In the genomic region with DNA sequence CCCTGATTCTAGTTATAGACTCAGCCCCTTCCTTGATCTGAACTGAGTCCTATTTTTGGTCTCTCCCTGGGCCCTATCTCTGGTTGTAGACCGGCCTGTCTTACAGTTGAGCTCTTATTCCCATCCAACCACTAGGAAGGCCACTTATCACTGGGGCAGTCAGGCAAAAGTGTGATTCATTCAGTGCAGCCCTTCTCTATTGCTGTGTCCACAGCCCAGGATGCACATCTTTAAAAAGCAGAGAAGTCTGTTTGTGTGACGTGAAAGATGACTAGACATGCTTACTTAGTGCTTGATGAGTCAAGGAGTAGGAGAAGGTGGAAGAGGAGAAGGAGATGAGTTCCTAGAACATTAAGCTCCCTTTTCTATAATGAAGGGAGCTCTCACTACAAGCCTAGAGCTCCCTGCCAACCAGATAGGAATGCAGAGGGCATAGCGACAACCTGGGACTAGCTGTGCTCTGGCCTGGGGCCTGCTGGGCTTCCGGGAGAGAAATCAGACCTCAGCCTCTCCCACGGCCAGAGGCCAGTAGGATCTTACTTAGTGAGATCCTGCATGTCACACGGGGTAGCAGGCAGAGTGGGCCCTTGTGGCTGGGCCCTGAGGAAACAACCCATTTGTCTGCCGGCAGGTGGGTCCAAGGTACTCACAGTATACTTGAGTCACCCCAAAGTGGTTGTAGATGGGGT, we compare ENCODE assay signal across 18 cellular contexts. TPM values are rescaled to one million over a fixed set of nuclear protein-coding genes. Genes with fewer than 3 reads are reported as not detected.
A peak's percentile ranks its signal among the peaks of the same experiment; 100 is the strongest.
DNase-seq lines count a peak whose midpoint lies in the region; ATAC-seq, FAIRE-seq and TF ChIP-seq lines count a peak whose summit lies in the region.
"Had no signal": no experiment of that assay in that cellular context is flagged by ENCODE, and none has a peak within 500 bp of the region (broad histone marks: within the 10 kb centered on the region; RNA-seq: fewer than 3 reads in every experiment).

No MANE protein-coding gene starts in this region.

- CTCF ChIA-PET in H1 (lab: Charles Lee; ENCODE audit: partially characterized antibody): interaction anchor here (0.8 to 6.0 kb wide), 11 partner anchors 10 to 419 kb away, joined by 3 to 29 read pairs (median 6); no protein-coding TSS in a partner anchor
- CTCF ChIA-PET in activated CD4-positive, alpha-beta T cell treated with anti-CD3 and anti-CD28 coated beads, Interleukin-2, amount 10 ng/mL, durations not matched to agents 7 days and 5 days (lab: Charles Lee): interaction anchor here (0.6 to 0.8 kb wide), 2 partner anchors 16 to 91 kb away, joined by 3 read pairs; no protein-coding TSS in a partner anchor

- H3K36me3 ChIP-seq in H1 (ENCODE audit: control insufficient read depth in 2 of 4, insufficient read depth in 4 of 4, low read length in 3 of 4): no peaks in the 10 kb centered on the region
- H3K36me3 ChIP-seq: esophagus muscularis mucosa, upper lobe of right lung had no signal

- no peak for FAIRE-seq in H1 (lab: Jason Lieb, UNC)

- no peak overlapping the region for H3K4me3 Mint-ChIP-seq in activated CD4-positive, alpha-beta T cell treated with anti-CD3 and anti-CD28 coated beads, Interleukin-2, amount 10 ng/mL, durations not matched to agents 7 days and 5 days
- H3K4me3 Mint-ChIP-seq: activated CD8-positive, alpha-beta memory T cell treated with anti-CD3 and anti-CD28 coated beads, Interleukin-2, amount 10 ng/mL, durations not matched to agents 7 days and 5 days had no signal

- no peak overlapping the region for H3K27ac ChIP-seq in H1 (ENCODE audit: low read depth, low read length)
- H3K27ac ChIP-seq: C4-2B, coronary artery, esophagus muscularis mucosa, SK-N-MC, upper lobe of right lung, VCaP had no signal

- no peak overlapping the region for H3K14ac ChIP-seq in H1 (ENCODE audit: insufficient read length)

- H3K4me1 ChIP-seq in H1 (replicated peaks in 1 of 4; ENCODE audit: control insufficient read depth in 3 of 4, insufficient read depth in 4 of 4, low read length in 3 of 4): no peaks in the 10 kb centered on the region; a peak in 1 of 7 replicates
- H3K4me1 ChIP-seq: upper lobe of right lung had no signal

- no peak overlapping the region for H4K5ac ChIP-seq in H1 (ENCODE audit: insufficient read length, low read depth, low read length)

- no peaks in the 10 kb centered on the region for H3K4me1 Mint-ChIP-seq in activated CD4-positive, alpha-beta T cell treated with anti-CD3 and anti-CD28 coated beads, Interleukin-2, amount 10 ng/mL, durations not matched to agents 7 days and 5 days
- H3K4me1 Mint-ChIP-seq: activated CD8-positive, alpha-beta memory T cell treated with anti-CD3 and anti-CD28 coated beads, Interleukin-2, amount 10 ng/mL, durations not matched to agents 7 days and 5 days had no signal

- ATAC-seq in HG02610 (IDR thresholded peaks at IDR 0.05; ENCODE audit: unreplicated experiment) (no peak), GM19463 (IDR thresholded peaks at IDR 0.05; ENCODE audit: unreplicated experiment) (no peak)
- ATAC-seq: activated CD8-positive, alpha-beta memory T cell treated with anti-CD3 and anti-CD28 coated beads, Interleukin-2, amount 10 ng/mL, durations not matched to agents 7 days and 5 days; upper lobe of right lung had no signal

- H3K9ac ChIP-seq in H1 (replicated peaks in 1 of 4; ENCODE audit: extremely low read depth in 1 of 4, low read depth in 3 of 4, low read length in 3 of 4): no peak overlapping the region

- H3K9me3 ChIP-seq in H1 (ENCODE audit: insufficient read depth in 2 of 2, low read depth in 1 of 2, low read length in 1 of 2): no peaks in the 10 kb centered on the region; a peak in 1 of 4 replicates
- H3K9me3 ChIP-seq: esophagus muscularis mucosa, upper lobe of right lung had no signal

- POLR2A ChIA-PET in H1 (lab: Charles Lee; ENCODE audit: partially characterized antibody): interaction anchor here (0.6 to 1.6 kb wide), 4 partner anchors 8 to 164 kb away, joined by 3 to 5 read pairs (median 4); no protein-coding TSS in a partner anchor
- POLR2A ChIA-PET in activated CD4-positive, alpha-beta T cell treated with anti-CD3 and anti-CD28 coated beads, Interleukin-2, amount 10 ng/mL, durations not matched to agents 7 days and 5 days (lab: Charles Lee): no interaction called here

- H3K23ac ChIP-seq in H1 (ENCODE audit: insufficient read length): no peak overlapping the region

- no peak overlapping the region for H3K18ac ChIP-seq in H1 (ENCODE audit: extremely low read depth, low read length)

- DNase-seq in AG08395 (ENCODE audit: low spot score) (peak; percentile 68), HT1080 (ENCODE audit: low read depth) (peak; percentile 88), H1 (ENCODE audit: low read depth in 1 of 2, low spot score in 2 of 2) (no peak), kidney glomerular epithelial cell (lab: John Stamatoyannopoulos, UW) (peak; percentile 91), NAMALWA (ENCODE audit: low spot score) (no peak)
- DNase-seq in activated CD4-positive, alpha-beta T cell treated with anti-CD3 and anti-CD28 coated beads, Interleukin-2, amount 10 ng/mL, durations not matched to agents 7 days and 5 days: no peak
- DNase-seq: activated CD8-positive, alpha-beta memory T cell treated with anti-CD3 and anti-CD28 coated beads, Interleukin-2, amount 10 ng/mL, durations not matched to agents 7 days and 5 days; activated naive CD4-positive, alpha-beta T cell treated with anti-CD3 and anti-CD28 coated beads, Interleukin-2, amount 50 U/mL, for 16 hours; NK-92 treated with Interleukin-12 subunit alpha and Interleukin-12 subunit beta, amount 100 ng/mL, for 24 hours; stimulated activated CD4-positive, alpha-beta T cell treated with anti-CD3 and anti-CD28 coated beads, Interleukin-1b, Interleukin-23, amount 100 ng/mL, for 48 hours; upper lobe of right lung had no signal

- no peak overlapping the region for H3K4ac ChIP-seq in H1 (replicated peaks; ENCODE audit: insufficient read length, low read depth, low read length)

- H4K20me1 ChIP-seq in H1 (replicated peaks in 1 of 2; ENCODE audit: control insufficient read depth in 1 of 2, insufficient read depth in 2 of 2, low read length in 2 of 2): no peaks in the 10 kb centered on the region

- H2BK20ac ChIP-seq in H1 (ENCODE audit: low read length): no peak overlapping the region

- H3K27me3 Mint-ChIP-seq in activated CD4-positive, alpha-beta T cell treated with anti-CD3 and anti-CD28 coated beads, Interleukin-2, amount 10 ng/mL, durations not matched to agents 7 days and 5 days: peaks cover 8% of the 10 kb centered on the region

- H3K4me2 ChIP-seq in H1 (ENCODE audit: insufficient read depth in 1 of 2, low read depth in 2 of 2, low read length in 2 of 2): no peak overlapping the region

- TF ChIP-seq CTCF in H1 (IDR thresholded peaks at IDR 0.05; ENCODE audit: control extremely low read depth in 1 of 3, insufficient read depth in 1 of 3, low read depth in 1 of 3, low read length in 3 of 3): no peak

- no peak overlapping the region for H2AFZ ChIP-seq in H1 (ENCODE audit: low read length)

- no peak overlapping the region for H2BK120ac ChIP-seq in H1 (replicated peaks; ENCODE audit: low read depth, low read length)

- H4K8ac ChIP-seq in H1 (ENCODE audit: extremely low read depth, insufficient read depth, low read length): peak overlapping the region; percentile 20; the same call in 1 of the 2 replicates

- H3K27me3 ChIP-seq in H1 (replicated peaks in 1 of 4; ENCODE audit: control insufficient read depth in 3 of 4, extremely low read depth in 1 of 4, insufficient read depth in 3 of 4, low read length in 3 of 4): no peaks in the 10 kb centered on the region
- H3K27me3 ChIP-seq: upper lobe of right lung had no signal

- H3K9me3 Mint-ChIP-seq in activated CD4-positive, alpha-beta T cell treated with anti-CD3 and anti-CD28 coated beads, Interleukin-2, amount 10 ng/mL, durations not matched to agents 7 days and 5 days: peaks cover 5% of the 10 kb centered on the region

- no peak overlapping the region for H2AK5ac ChIP-seq in H1 (ENCODE audit: low read depth, low read length)

- TF ChIP-seq EP300 in H1 (IDR thresholded peaks at IDR 0.05; ENCODE audit: borderline replicate concordance in 1 of 2, low read depth in 2 of 2, low read length in 2 of 2): no peak

- H2BK5ac ChIP-seq in H1 (ENCODE audit: low read depth, low read length): no peak overlapping the region

- H3K23me2 ChIP-seq in H1 (ENCODE audit: low read depth, low read length): no peaks in the 10 kb centered on the region

- no peak overlapping the region for H2BK12ac ChIP-seq in H1 (ENCODE audit: low read depth, low read length)

- no peak overlapping the region for H2BK15ac ChIP-seq in H1 (ENCODE audit: low read length)

- TF ChIP-seq POLR2A in H1 (IDR thresholded peaks at IDR 0.05; ENCODE audit: control extremely low read depth in 1 of 2, low read depth in 2 of 2, low read length in 2 of 2): no peak

- no peak overlapping the region for H3K4me3 ChIP-seq in H1 (ENCODE audit: extremely low read depth in 1 of 4, insufficient read depth in 2 of 4, low read depth in 3 of 4, low read length in 4 of 4)
- H3K4me3 ChIP-seq: coronary artery, esophagus muscularis mucosa, SK-N-MC, upper lobe of right lung had no signal

- H3K79me1 ChIP-seq in H1 (ENCODE audit: low read depth, low read length): no peaks in the 10 kb centered on the region

- no peak overlapping the region for H3K56ac ChIP-seq in H1 (replicated peaks; ENCODE audit: insufficient read length, low read depth, low read length)

- H3K36me3 Mint-ChIP-seq in activated CD4-positive, alpha-beta T cell treated with anti-CD3 and anti-CD28 coated beads, Interleukin-2, amount 10 ng/mL, durations not matched to agents 7 days and 5 days (ENCODE audit: low read depth): no peaks in the 10 kb centered on the region
- H3K36me3 Mint-ChIP-seq: activated CD8-positive, alpha-beta memory T cell treated with anti-CD3 and anti-CD28 coated beads, Interleukin-2, amount 10 ng/mL, durations not matched to agents 7 days and 5 days had no signal

- 84% methylated on average over 7 of the region's 7 CpGs; no CpG with 5 or more reads in 1 of the 2 experiments for WGBS in H1 (ENCODE audit: extremely low coverage in 1 of 2, insufficient coverage in 1 of 2, insufficient read length in 1 of 2, insufficient replicate concordance in 2 of 2, low coverage in 1 of 2, low lambda C conversion rate in 2 of 2, missing lambda C conversion rate in 1 of 2), 2 experiments

- H3K27ac Mint-ChIP-seq in activated CD4-positive, alpha-beta T cell treated with anti-CD3 and anti-CD28 coated beads, Interleukin-2, amount 10 ng/mL, durations not matched to agents 7 days and 5 days: no peak overlapping the region
- H3K27ac Mint-ChIP-seq: activated CD8-positive, alpha-beta memory T cell treated with anti-CD3 and anti-CD28 coated beads, Interleukin-2, amount 10 ng/mL, durations not matched to agents 7 days and 5 days had no signal

- no peak for TF ChIP-seq RAD21 in H1 (IDR thresholded peaks at IDR 0.05 in 1 of 2, conservative IDR thresholded peaks at IDR 0.05 in 1 of 2; ENCODE audit: low read depth in 2 of 2, low read length in 2 of 2)

- no peaks in the 10 kb centered on the region for H3K79me2 ChIP-seq in H1 (ENCODE audit: control insufficient read depth in 1 of 2, insufficient read depth in 2 of 2, low read length in 2 of 2)

- no peak overlapping the region for H4K91ac ChIP-seq in H1 (replicated peaks; ENCODE audit: insufficient read length, low read length)

RNA-seq across cellular contexts. Expression of a gene that starts 25.7 kb away (rescaled TPM):
- 0.53 and 1.1 TPM in 2 replicates for total RNA-seq in HT1080 (2014; rRNA removed; shearing (Covaris generic))
- 0.08 and 0.21 TPM in 2 replicates for polyA plus RNA-seq in HT1080 (2015; cell fraction: cytosol; rRNA removed)
- polyA plus RNA-seq in HT1080 (2015; cell fraction: nucleus; rRNA removed): 0.01 and 0.51 TPM in 2 replicates
- 10.2 and 13.1 TPM in 2 replicates for total RNA-seq in H1 (2021; fragmentation: NEBNext Ultra II Directional; extraction: Animal tissue kit (Norgen Biotek cat#: 25700))
- 7.2 and 11.6 TPM in 2 replicates for polyA plus RNA-seq in H1 (2011; rRNA removed)
- 12.0 TPM for polyA plus RNA-seq in H1 (2011; cell fraction: cytosol; rRNA removed)
- 50.9 TPM for polyA plus RNA-seq in H1 (2011; cell fraction: nucleus; rRNA removed)
- 4.2 to 8.2 TPM (median 6.5 TPM) in 4 replicates for polyA plus RNA-seq in H1 (2012, experiment 1 of 2)
- 4.0 TPM for polyA plus RNA-seq in H1 (2012, experiment 2 of 2)
- 6.3 TPM for polyA plus RNA-seq in H1 (2013, experiment 1 of 2)
- 6.0 TPM for polyA plus RNA-seq in H1 (2013, experiment 2 of 2)
- polyA minus RNA-seq in H1 (2011; rRNA and poly(A)+ RNA removed): 2.1 and 2.9 TPM in 2 replicates
- polyA minus RNA-seq in H1 (2011; cell fraction: cytosol; rRNA and poly(A)+ RNA removed): 3.2 TPM
- 2.9 TPM for polyA minus RNA-seq in H1 (2011; cell fraction: nucleus; rRNA and poly(A)+ RNA removed)
- not detected for total RNA-seq in activated CD4-positive, alpha-beta T cell treated with anti-CD3 and anti-CD28 coated beads, Interleukin-2, amount 10 ng/mL, durations not matched to agents 7 days and 5 days
- total RNA-seq: activated CD8-positive, alpha-beta memory T cell treated with anti-CD3 and anti-CD28 coated beads, Interleukin-2, amount 10 ng/mL, durations not matched to agents 7 days and 5 days had no signal

RNA-seq across cellular contexts. Expression of a gene that starts 43.3 kb away (rescaled TPM):
- total RNA-seq in HT1080 (2014; rRNA removed; shearing (Covaris generic)): 51.6 and 69.2 TPM in 2 replicates
- polyA plus RNA-seq in HT1080 (2015; cell fraction: cytosol; rRNA removed): 81.9 and 86.1 TPM in 2 replicates
- polyA plus RNA-seq in HT1080 (2015; cell fraction: nucleus; rRNA removed): 72.1 and 73.0 TPM in 2 replicates
- total RNA-seq in H1 (2021; fragmentation: NEBNext Ultra II Directional; extraction: Animal tissue kit (Norgen Biotek cat#: 25700)): 152 and 156 TPM in 2 replicates
- 158 and 190 TPM in 2 replicates for polyA plus RNA-seq in H1 (2011; rRNA removed)
- 79.5 TPM for polyA plus RNA-seq in H1 (2011; cell fraction: cytosol; rRNA removed)
- polyA plus RNA-seq in H1 (2011; cell fraction: nucleus; rRNA removed): 197 TPM
- polyA plus RNA-seq in H1 (2012, experiment 1 of 2): 143 to 200 TPM (median 177 TPM) in 4 replicates
- polyA plus RNA-seq in H1 (2012, experiment 2 of 2): 186 TPM
- 290 TPM for polyA plus RNA-seq in H1 (2013, experiment 1 of 2)
- polyA plus RNA-seq in H1 (2013, experiment 2 of 2): 333 TPM
- polyA minus RNA-seq in H1 (2011; rRNA and poly(A)+ RNA removed): 116 and 197 TPM in 2 replicates
- polyA minus RNA-seq in H1 (2011; cell fraction: cytosol; rRNA and poly(A)+ RNA removed): 102 TPM
- 79.9 TPM for polyA minus RNA-seq in H1 (2011; cell fraction: nucleus; rRNA and poly(A)+ RNA removed)
- total RNA-seq in activated CD4-positive, alpha-beta T cell treated with anti-CD3 and anti-CD28 coated beads, Interleukin-2, amount 10 ng/mL, durations not matched to agents 7 days and 5 days: under 1 TPM; 0.37 to 0.96 TPM

Comparison
In these comparisons a context has a peak if more than half of its experiments do, and no peak if none do; other contexts are left out.
1. DNase-seq: peak in AG08395 (single experiment), HT1080 (single experiment) and kidney glomerular epithelial cell (single experiment); none in H1 (0 of 2), NAMALWA (single experiment) and activated CD4-positive, alpha-beta T cell treated with anti-CD3 and anti-CD28 coated beads, Interleukin-2, amount 10 ng/mL, durations not matched to agents 7 days and 5 days (single experiment).
2. RNA of a gene that starts 43.3 kb away (total RNA-seq): 152 to 156 TPM in H1 and 51.6 to 69.2 TPM in HT1080; 0.37 to 0.96 TPM in activated CD4-positive, alpha-beta T cell treated with anti-CD3 and anti-CD28 coated beads, Interleukin-2, amount 10 ng/mL, durations not matched to agents 7 days and 5 days; every median in the first group is over 10 times any median in the second.